Comparison of ENCODE assay signal across 11 cellular contexts in the genomic region with DNA sequence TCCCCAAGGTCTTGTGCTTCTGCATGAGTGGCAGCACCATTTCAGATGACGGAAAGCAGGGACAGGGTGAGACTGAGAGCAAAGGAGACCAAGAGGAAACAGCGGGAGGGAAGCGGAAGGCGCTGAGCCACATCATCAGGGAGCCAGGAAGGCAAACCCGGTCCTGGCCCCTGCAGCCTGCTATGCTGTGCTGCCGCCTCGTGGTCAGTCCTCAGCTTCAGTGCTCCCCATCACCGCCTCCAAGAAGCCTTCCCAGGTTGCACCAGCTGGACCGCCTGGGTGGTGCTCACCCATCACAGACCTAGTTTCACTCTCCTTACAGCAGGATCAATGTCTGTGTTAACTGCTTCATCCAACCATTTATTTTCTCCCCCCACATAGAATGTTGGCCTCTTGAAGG.
DNase-seq lines count a peak whose midpoint lies in the region; ATAC-seq, FAIRE-seq and TF ChIP-seq lines count a peak whose summit lies in the region.
"Had no signal": no experiment of that assay in that cellular context is flagged by ENCODE, and none has a peak within 500 bp of the region (broad histone marks: within the 10 kb centered on the region; RNA-seq: fewer than 3 reads in every experiment).

No MANE protein-coding gene starts in this region.

- no peaks in the 10 kb centered on the region for H3K79me2 ChIP-seq in OCI-LY7 (ENCODE audit: insufficient read depth, low read depth, low read length)

- H3K4me1 ChIP-seq in A673 (ENCODE audit: insufficient read depth, low read length, poor library complexity, severe bottlenecking) (no peaks in the 10 kb centered on the region), OCI-LY7 (ENCODE audit: insufficient read depth, low read length, poor library complexity, severe bottlenecking) (no peaks in the 10 kb centered on the region)

- BruUV-seq in A673 (replicated peaks; lab: Mats Ljungman, UMichigan) (no TSS peak), OCI-LY7 (replicated peaks; lab: Mats Ljungman, UMichigan) (no TSS peak)

- intact Hi-C loops in A673 (cut with micrococcal nuclease; ENCODE audit: unreplicated experiment) (no loop called here), OCI-LY7 (cut with micrococcal nuclease; ENCODE audit: unreplicated experiment) (no loop called here)

- H3K36me3 ChIP-seq in A673 (ENCODE audit: insufficient read depth, low read length, poor library complexity, severe bottlenecking) (no peaks in the 10 kb centered on the region), OCI-LY7 (ENCODE audit: insufficient read depth, low read length) (no peaks in the 10 kb centered on the region)

- H2AFZ ChIP-seq in OCI-LY7 (ENCODE audit: low read length) = no peak overlapping the region

- CTCF ChIA-PET in A673 (lab: Charles Lee) (no interaction called here), OCI-LY7 (lab: Charles Lee; ENCODE audit: unreplicated experiment) (no interaction called here)

- peaks cover 14% of the 10 kb centered on the region for H3K27me3 ChIP-seq in A673 (replicated peaks; ENCODE audit: insufficient read depth, low read depth, low read length, poor library complexity)

- no peaks in the 10 kb centered on the region for H3K9me2 ChIP-seq in OCI-LY7 (ENCODE audit: insufficient read depth, low read length)

- H3K9me3 ChIP-seq in A673 (ENCODE audit: low read depth, low read length, poor library complexity, severe bottlenecking) = no peaks in the 10 kb centered on the region
- H3K9me3 ChIP-seq in OCI-LY7 (ENCODE audit: low read length) = no peaks in the 10 kb centered on the region

- ATAC-seq in GM18511 (IDR thresholded peaks at IDR 0.05; ENCODE audit: unreplicated experiment) = no peak

- no peak for FAIRE-seq in GM19239 (lab: Jason Lieb, UNC)

- TF ChIP-seq CTCF in A673 (conservative IDR thresholded peaks at IDR 0.05; ENCODE audit: low read depth, low read length) (0 out of 2 replicates have a peak, but pooled peaks have one; percentile 14), OCI-LY7 (conservative IDR thresholded peaks at IDR 0.05; ENCODE audit: low read length) (peak; percentile 32), fibroblast of the aortic adventitia (IDR thresholded peaks at IDR 0.05; ENCODE audit: insufficient read depth, low read length) (peak; percentile 27)

- H3K4me3 ChIP-seq in A673 (ENCODE audit: low read depth, low read length, poor library complexity, severe bottlenecking) (no peak overlapping the region), OCI-LY7 (ENCODE audit: low read depth, low read length, poor library complexity, severe bottlenecking) (no peak overlapping the region), fibroblast of the aortic adventitia (ENCODE audit: low read depth, low read length) (no peak overlapping the region)

- no peak overlapping the region for H3K4me2 ChIP-seq in OCI-LY7 (ENCODE audit: low read length)

- POLR2A ChIA-PET in A673 (lab: Charles Lee; ENCODE audit: low non-redundant PET) = no interaction called here
- POLR2A ChIA-PET in OCI-LY7 (lab: Charles Lee) = no interaction called here

- H4K20me1 ChIP-seq in OCI-LY7 (ENCODE audit: insufficient read depth, low read length) = no peaks in the 10 kb centered on the region

- H3K27ac ChIP-seq in A673 (ENCODE audit: low read depth, low read length, poor library complexity, severe bottlenecking) (no peak overlapping the region), OCI-LY7 (ENCODE audit: low read depth, low read length, poor library complexity, severe bottlenecking) (no peak overlapping the region)

- DNase-seq in A673 (ENCODE audit: low spot score) = no peak
- DNase-seq in ELR (ENCODE audit: low read depth) = peak; percentile 29
- no peak for DNase-seq in OCI-LY7 (ENCODE audit: low spot score)
- DNase-seq in fibroblast of the aortic adventitia (ENCODE audit: low read depth) = peak; percentile 5
- DNase-seq in NCI-H524 treated with DMSO at 0.1 percent for 48 hours (lab: John Stamatoyannopoulos, UW) = no peak
- no peak for DNase-seq in COR-L47 (lab: John Stamatoyannopoulos, UW)
- no peak for DNase-seq in GM19239 (ENCODE audit: insufficient read length, low spot score)
- DNase-seq: DMS153, NCI-H2171, T-helper 9 cell had no signal

Comparison
In these comparisons a context has a peak if more than half of its experiments do, and no peak if none do; other contexts are left out.
1. DNase-seq: peak in ELR (single experiment) and fibroblast of the aortic adventitia (single experiment); none in A673 (single experiment), OCI-LY7 (single experiment), NCI-H524 treated with DMSO at 0.1 percent for 48 hours (single experiment), COR-L47 (single experiment) and GM19239 (single experiment).
2. Peak in every context shown above with its lines, with median percentiles within 50 percentile points of each other: CTCF ChIP-seq.